In the genomic region with DNA sequence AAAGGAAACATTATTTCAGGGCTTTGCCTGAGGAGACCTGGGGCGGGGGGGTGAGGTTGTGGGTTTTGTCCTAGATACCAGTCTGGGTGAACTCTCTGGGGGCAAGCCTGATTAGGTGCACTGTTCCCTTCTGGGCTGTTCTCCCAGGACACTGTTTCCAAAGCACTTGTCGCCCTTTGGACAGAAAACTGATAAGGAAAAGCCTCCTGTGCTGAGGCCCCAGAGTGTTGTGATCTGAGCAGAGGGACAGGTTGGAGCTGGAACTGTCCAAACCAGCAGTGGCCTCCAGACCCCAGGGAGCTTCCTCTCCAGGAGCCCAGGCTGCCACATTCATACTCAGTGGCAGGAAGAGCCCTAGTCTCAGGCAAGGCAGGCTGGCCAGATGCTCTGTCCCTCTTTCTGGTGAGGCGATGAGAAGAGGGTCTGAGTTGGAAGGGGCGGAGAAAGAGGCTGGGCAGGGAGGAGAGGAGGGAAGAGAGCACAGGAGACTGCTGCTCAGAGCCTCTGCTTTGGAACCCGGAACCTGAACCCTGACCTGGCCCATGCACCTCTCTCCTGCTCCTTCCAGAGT, we compare ENCODE assay signal across 9 cellular contexts. TPM values are rescaled to one million over a fixed set of nuclear protein-coding genes. Genes with fewer than 3 reads are reported as not detected.
DNase-seq lines count a peak whose midpoint lies in the region; ATAC-seq and TF ChIP-seq lines count a peak whose summit lies in the region.
"Had no signal": no experiment of that assay in that cellular context is flagged by ENCODE, and none has a peak within 500 bp of the region (broad histone marks: within the 10 kb centered on the region; RNA-seq: fewer than 3 reads in every experiment).

No MANE protein-coding gene starts in this region.

- no peak for ATAC-seq in activated CD4-positive, alpha-beta T cell treated with anti-CD3 and anti-CD28 coated beads for 36 hours
- ATAC-seq in activated naive CD8-positive, alpha-beta T cell treated with anti-CD3 and anti-CD28 coated beads, Interleukin-2, amount 50 U/mL, for 24 hours = no peak
- ATAC-seq in HG03342 (IDR thresholded peaks at IDR 0.05; ENCODE audit: unreplicated experiment) = no peak
- no peak for ATAC-seq in GM18520 (IDR thresholded peaks at IDR 0.05; ENCODE audit: unreplicated experiment)

- no peak overlapping the region for H3K27ac ChIP-seq in testis

- H3K4me3 Mint-ChIP-seq in activated CD4-positive, alpha-beta T cell treated with anti-CD3 and anti-CD28 coated beads for 36 hours = peak overlapping the region; percentile 27
- peak overlapping the region; percentile 49 for H3K4me3 Mint-ChIP-seq in activated naive CD8-positive, alpha-beta T cell treated with anti-CD3 and anti-CD28 coated beads, Interleukin-2, amount 50 U/mL, for 24 hours
- H3K4me3 Mint-ChIP-seq in immature natural killer cell = no peak overlapping the region

- H3K4me1 Mint-ChIP-seq in activated CD4-positive, alpha-beta T cell treated with anti-CD3 and anti-CD28 coated beads for 36 hours = peaks cover 7% of the 10 kb centered on the region
- peaks cover 5% of the 10 kb centered on the region for H3K4me1 Mint-ChIP-seq in activated naive CD8-positive, alpha-beta T cell treated with anti-CD3 and anti-CD28 coated beads, Interleukin-2, amount 50 U/mL, for 24 hours
- peaks cover 0 to 3% of the 10 kb centered on the region in 2 donors for H3K4me1 Mint-ChIP-seq in immature natural killer cell

- TF ChIP-seq POLR2A in testis (IDR thresholded peaks at IDR 0.05) = no peak

- peaks cover 5% of the 10 kb centered on the region for H3K4me1 ChIP-seq in testis

- POLR2A ChIA-PET in activated CD4-positive, alpha-beta T cell treated with anti-CD3 and anti-CD28 coated beads for 36 hours (lab: Charles Lee) = no interaction called here

- H3K27ac Mint-ChIP-seq in activated CD4-positive, alpha-beta T cell treated with anti-CD3 and anti-CD28 coated beads for 36 hours = no peak overlapping the region
- no peak overlapping the region for H3K27ac Mint-ChIP-seq in activated naive CD8-positive, alpha-beta T cell treated with anti-CD3 and anti-CD28 coated beads, Interleukin-2, amount 50 U/mL, for 24 hours
- H3K27ac Mint-ChIP-seq in immature natural killer cell = no peak overlapping the region
- H3K27ac Mint-ChIP-seq: activated CD4-positive, alpha-beta T cell treated with anti-CD3 and anti-CD28 coated beads, Interleukin-2, amount 10 ng/mL, durations not matched to agents 7 days and 5 days had no signal

- CTCF ChIA-PET in activated CD4-positive, alpha-beta T cell treated with anti-CD3 and anti-CD28 coated beads for 36 hours (lab: Charles Lee) = interaction anchor here (0.6 to 1.3 kb wide), 8 partner anchors 10 to 198 kb away, joined by 3 to 9 read pairs (median 3); no protein-coding TSS in a partner anchor

- intact Hi-C loops in activated CD4-positive, alpha-beta T cell treated with anti-CD3 and anti-CD28 coated beads for 36 hours (cut with DNase I, micrococcal nuclease) = loop anchor here (1.0 to 5.0 kb wide), 3 partner anchors 195 to 310 kb away; a partner anchor contains a TSS
- intact Hi-C loops in testis (cut with DNase I; ENCODE audit: low total_unique reads) = no loop called here

- no peaks in the 10 kb centered on the region for H3K27me3 ChIP-seq in testis

- H3K9me3 ChIP-seq in testis = no peaks in the 10 kb centered on the region

- no peaks in the 10 kb centered on the region for H3K36me3 ChIP-seq in testis (ENCODE audit: low read depth, missing control alignments)

- peaks cover 47% of the 10 kb centered on the region for H3K27me3 Mint-ChIP-seq in activated CD4-positive, alpha-beta T cell treated with anti-CD3 and anti-CD28 coated beads for 36 hours
- peaks cover 54% of the 10 kb centered on the region for H3K27me3 Mint-ChIP-seq in activated naive CD8-positive, alpha-beta T cell treated with anti-CD3 and anti-CD28 coated beads, Interleukin-2, amount 50 U/mL, for 24 hours
- H3K27me3 Mint-ChIP-seq in immature natural killer cell (ENCODE audit: low read depth in 3 of 3) = peaks cover 7 to 30% (median 8%) of the 10 kb centered on the region in 3 donors

- DNase-seq in activated CD4-positive, alpha-beta T cell treated with anti-CD3 and anti-CD28 coated beads for 36 hours = no peak
- DNase-seq in activated CD4-positive, alpha-beta T cell treated with anti-CD3 and anti-CD28 coated beads, Interleukin-2, amount 50 U/mL, for 4 hours = no peak
- no peak for DNase-seq in activated naive CD8-positive, alpha-beta T cell treated with anti-CD3 and anti-CD28 coated beads, Interleukin-2, amount 50 U/mL, for 24 hours
- DNase-seq in islet precursor cell (peak; percentile 75), testis (no peak), immature natural killer cell (no peak)

- no peaks in the 10 kb centered on the region for H3K9me3 Mint-ChIP-seq in activated CD4-positive, alpha-beta T cell treated with anti-CD3 and anti-CD28 coated beads for 36 hours (ENCODE audit: low read depth)
- no peaks in the 10 kb centered on the region for H3K9me3 Mint-ChIP-seq in activated naive CD8-positive, alpha-beta T cell treated with anti-CD3 and anti-CD28 coated beads, Interleukin-2, amount 50 U/mL, for 24 hours
- peaks cover 0 to 2% (median 0%) of the 10 kb centered on the region in 6 donors for H3K9me3 Mint-ChIP-seq in immature natural killer cell
- H3K9me3 Mint-ChIP-seq: activated CD4-positive, alpha-beta T cell treated with anti-CD3 and anti-CD28 coated beads, Interleukin-2, amount 10 ng/mL, durations not matched to agents 7 days and 5 days had no signal

- H3K4me3 ChIP-seq in testis = peak overlapping the region; percentile 55 to 64

- no peaks in the 10 kb centered on the region for H3K36me3 Mint-ChIP-seq in activated CD4-positive, alpha-beta T cell treated with anti-CD3 and anti-CD28 coated beads for 36 hours (ENCODE audit: low read depth)
- H3K36me3 Mint-ChIP-seq in activated naive CD8-positive, alpha-beta T cell treated with anti-CD3 and anti-CD28 coated beads, Interleukin-2, amount 50 U/mL, for 24 hours (ENCODE audit: low read depth) = no peaks in the 10 kb centered on the region
- H3K36me3 Mint-ChIP-seq in immature natural killer cell = peaks cover 0 to 4% (median 0%) of the 10 kb centered on the region in 3 donors

- 14 to 32% methylated on average over 3 to 5 of the region's 5 CpGs for WGBS in testis, 2 donors

- TF ChIP-seq CTCF in testis (IDR thresholded peaks at IDR 0.05) = no peak

RNA-seq across cellular contexts. Expression of a gene that starts 1.9 kb away (rescaled TPM):
- under 1 TPM in 1 of 2 experiments, not detected in 1; 0.14 TPM for total RNA-seq in activated CD4-positive, alpha-beta T cell treated with anti-CD3 and anti-CD28 coated beads for 36 hours
- 1 to 10 TPM; 5.6 to 6.3 TPM for total RNA-seq in testis
- 11.1 TPM for polyA plus RNA-seq in testis (ENCODE audit: insufficient read depth, low read depth, low replicate concordance)
- not detected for polyA plus RNA-seq in immature natural killer cell
- total RNA-seq: activated CD4-positive, alpha-beta T cell treated with anti-CD3 and anti-CD28 coated beads, Interleukin-2, amount 10 ng/mL, durations not matched to agents 7 days and 5 days had no signal

Comparison
In these comparisons a context has a peak if more than half of its experiments do, and no peak if none do; other contexts are left out.
1. H3K4me3 Mint-ChIP-seq: peak in activated CD4-positive, alpha-beta T cell treated with anti-CD3 and anti-CD28 coated beads for 36 hours (single experiment) and activated naive CD8-positive, alpha-beta T cell treated with anti-CD3 and anti-CD28 coated beads, Interleukin-2, amount 50 U/mL, for 24 hours (single experiment); none in immature natural killer cell (0 of 5).
2. RNA of a gene that starts 1.9 kb away (total RNA-seq): 5.6 to 6.3 TPM in testis; 0.14 TPM in activated CD4-positive, alpha-beta T cell treated with anti-CD3 and anti-CD28 coated beads for 36 hours; every median in the first group is over 4 times any median in the second.